ENCODE assay signal across 2 cellular contexts in genomic region chr7:91348686-91349085, GRCh38.
A peak's percentile ranks its signal among the peaks of the same experiment; 100 is the strongest.
TF ChIP-seq lines count a peak whose summit lies in the region.

No MANE protein-coding gene starts in this region.

TF ChIP-seq in IMR-90, 13 proteins besides CTCF, POLR2A, EP300 and RAD21 (continued from another document):
- TF ChIP-seq, protein P1, sequence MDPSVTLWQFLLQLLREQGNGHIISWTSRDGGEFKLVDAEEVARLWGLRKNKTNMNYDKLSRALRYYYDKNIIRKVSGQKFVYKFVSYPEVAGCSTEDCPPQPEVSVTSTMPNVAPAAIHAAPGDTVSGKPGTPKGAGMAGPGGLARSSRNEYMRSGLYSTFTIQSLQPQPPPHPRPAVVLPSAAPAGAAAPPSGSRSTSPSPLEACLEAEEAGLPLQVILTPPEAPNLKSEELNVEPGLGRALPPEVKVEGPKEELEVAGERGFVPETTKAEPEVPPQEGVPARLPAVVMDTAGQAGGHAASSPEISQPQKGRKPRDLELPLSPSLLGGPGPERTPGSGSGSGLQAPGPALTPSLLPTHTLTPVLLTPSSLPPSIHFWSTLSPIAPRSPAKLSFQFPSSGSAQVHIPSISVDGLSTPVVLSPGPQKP (IDR thresholded peaks at IDR 0.05; ENCODE audit: borderline replicate concordance, low read depth, low read length) = no peak
- TF ChIP-seq CEBPB (IDR thresholded peaks at IDR 0.05; ENCODE audit: low read depth, low read length) (no peak), MXI1 (IDR thresholded peaks at IDR 0.05; ENCODE audit: borderline replicate concordance, low read depth, low read length) (no peak), SMC3 (IDR thresholded peaks at IDR 0.05; ENCODE audit: low read depth, low read length) (no peak), NFE2L2 (IDR thresholded peaks at IDR 0.05; ENCODE audit: low read depth, low read length) (no peak), USF2 (IDR thresholded peaks at IDR 0.05; ENCODE audit: low read depth, low read length) (no peak), RCOR1 (IDR thresholded peaks at IDR 0.05; ENCODE audit: insufficient replicate concordance, low read length) (no peak), BHLHE40 (IDR thresholded peaks at IDR 0.05; ENCODE audit: low read depth, low read length) (no peak), MAFK (IDR thresholded peaks at IDR 0.05; ENCODE audit: low read depth, low read length) (no peak), FOS (IDR thresholded peaks at IDR 0.05; ENCODE audit: low read depth, low read length) (no peak), CHD1 (IDR thresholded peaks at IDR 0.05; ENCODE audit: low read depth, low read length) (no peak), RFX5 (IDR thresholded peaks at IDR 0.05; ENCODE audit: low read depth, low read length) (no peak)

TF ChIP-seq in endothelial cell of umbilical vein, 7 proteins besides CTCF, POLR2A, EP300 and RAD21 (continued from another document):
- TF ChIP-seq MAX (IDR thresholded peaks at IDR 0.05; ENCODE audit: insufficient read depth, insufficient read length) (no peak), POLR2AphosphoS5 (IDR thresholded peaks at IDR 0.05; ENCODE audit: insufficient read depth, low read depth, low read length) (peak; percentile 58)
